ENCODE assay signal across 16 cellular contexts in the genomic region with DNA sequence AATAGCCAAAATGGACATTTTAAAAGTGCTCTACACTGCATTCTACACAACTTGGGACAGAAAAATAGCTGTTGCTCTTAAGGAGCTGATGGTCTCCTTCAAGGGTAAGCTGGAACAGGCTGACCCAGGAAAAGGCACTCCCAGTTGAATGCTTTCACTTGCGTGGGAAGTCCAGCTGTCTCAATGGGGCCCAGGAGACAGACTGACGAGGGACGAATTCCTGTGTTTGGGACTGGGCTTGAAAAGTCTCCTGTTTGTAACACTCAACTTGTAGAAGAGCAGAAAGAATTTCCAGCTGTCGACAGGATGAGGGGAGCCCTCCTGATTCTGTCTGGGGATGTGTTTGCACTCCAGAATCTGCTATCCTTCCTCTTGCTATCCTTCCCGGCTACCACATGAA.
A peak's percentile ranks its signal among the peaks of the same experiment; 100 is the strongest.
DNase-seq lines count a peak whose midpoint lies in the region; ATAC-seq and TF ChIP-seq lines count a peak whose summit lies in the region.
"Had no signal": no experiment of that assay in that cellular context is flagged by ENCODE, and none has a peak within 500 bp of the region (broad histone marks: within the 10 kb centered on the region; RNA-seq: fewer than 3 reads in every experiment).

No MANE protein-coding gene starts in this region.

- no CpG with 5 or more reads among the region's 5 CpGs for WGBS in H9 (ENCODE audit: extremely low coverage, insufficient read length, low lambda C conversion rate)
- 81 to 91% (median 86%) methylated on average over 5 of the region's 5 CpGs for WGBS in spleen, 5 donors
- 84% methylated on average over 5 of the region's 5 CpGs for WGBS in right lobe of liver (ENCODE audit: insufficient coverage, low coverage, low lambda C conversion rate, missing lambda C conversion rate)

- H3K23ac ChIP-seq in H9 (ENCODE audit: insufficient read length, low read depth, low read length) = no peak overlapping the region

- no peak overlapping the region for H3K14ac ChIP-seq in H9 (ENCODE audit: insufficient read depth, low read length)

- H3K36me3 Mint-ChIP-seq in H9 (ENCODE audit: insufficient read depth in 1 of 3, low read depth in 3 of 3) = peaks cover 12 to 21% (median 16%) of the 10 kb centered on the region in 3 experiments
- H3K36me3 Mint-ChIP-seq in CD4-positive, alpha-beta memory T cell = peaks cover 17 to 21% of the 10 kb centered on the region in 2 donors

- H3K4me3 ChIP-seq in fibroblast of the aortic adventitia (ENCODE audit: low read depth, low read length) = no peak overlapping the region
- H3K4me3 ChIP-seq in muscle layer of colon (ENCODE audit: low read depth in 1 of 2, low read length in 2 of 2) = no peak overlapping the region
- H3K4me3 ChIP-seq in spleen = no peak overlapping the region
- H3K4me3 ChIP-seq in right lobe of liver = no peak overlapping the region
- H3K4me3 ChIP-seq in CD4-positive, alpha-beta memory T cell (ENCODE audit: low read length in 2 of 2) = no peak overlapping the region
- H3K4me3 ChIP-seq: thoracic aorta had no signal

- POLR2A ChIA-PET in CD4-positive, alpha-beta memory T cell (lab: Charles Lee; ENCODE audit: partially characterized antibody) = interaction anchor here (1.0 kb wide), 2 partner anchors 71 to 336 kb away, joined by 3 to 4 read pairs; no protein-coding TSS in a partner anchor

- H2AFZ ChIP-seq in H9 (ENCODE audit: low read length) = no peak overlapping the region

- H3K4me1 Mint-ChIP-seq in H9 = peaks cover 11 to 12% of the 10 kb centered on the region in 2 experiments
- H3K4me1 Mint-ChIP-seq in CD4-positive, alpha-beta memory T cell = peaks cover 0 to 2% (median 0%) of the 10 kb centered on the region in 4 donors

- no peak overlapping the region for H2BK12ac ChIP-seq in H9 (ENCODE audit: insufficient read length, low read depth, low read length)

- CTCF ChIA-PET in CD4-positive, alpha-beta memory T cell (lab: Charles Lee; ENCODE audit: partially characterized antibody) = no interaction called here

- H3K79me2 ChIP-seq in H9 (ENCODE audit: insufficient read depth, low read length) = no peaks in the 10 kb centered on the region

- H4K91ac ChIP-seq in H9 (ENCODE audit: insufficient read length, low read depth, low read length) = no peak overlapping the region

- no peak overlapping the region for H3K56ac ChIP-seq in H9 (ENCODE audit: insufficient read length, low read depth, low read length)

- DNase-seq in H9 (no peak), fibroblast of the aortic adventitia (ENCODE audit: low read depth) (peak; percentile 35), spleen (no peak), right lobe of liver (no peak), islet precursor cell (no peak), putamen (ENCODE audit: low spot score) (no peak)
- DNase-seq in CD4-positive, alpha-beta memory T cell = no peak
- DNase-seq: activated CD4-positive, CD25-positive, alpha-beta regulatory T cell; activated CD8-positive, alpha-beta memory T cell treated with anti-CD3 and anti-CD28 coated beads, Interleukin-2, amount 50 U/mL, for 48 hours; activated naive CD4-positive, alpha-beta T cell treated with anti-CD3 and anti-CD28 coated beads, Interleukin-2, amount 50 U/mL, for 16 hours; NCI-H1105; NCI-H446; OCI-M1 had no signal

- H3K4me2 ChIP-seq in H9 (ENCODE audit: insufficient read depth, insufficient read length, low read length) = no peak overlapping the region

- no peak overlapping the region for H3K4me3 Mint-ChIP-seq in H9
- H3K4me3 Mint-ChIP-seq in CD4-positive, alpha-beta memory T cell = no peak overlapping the region

- intact Hi-C loops in spleen (cut with DNase I; ENCODE audit: low total_unique reads) (no loop called here), right lobe of liver (cut with DNase I) (no loop called here)
- intact Hi-C loops in CD4-positive, alpha-beta memory T cell (cut with micrococcal nuclease) = no loop called here

- no peak overlapping the region for H3K27ac Mint-ChIP-seq in H9
- H3K27ac Mint-ChIP-seq in CD4-positive, alpha-beta memory T cell = no peak overlapping the region

- H2BK20ac ChIP-seq in H9 (ENCODE audit: low read depth, low read length, poor library complexity, severe bottlenecking) = no peak overlapping the region

- no peak overlapping the region for H3K4ac ChIP-seq in H9 (ENCODE audit: low read depth, low read length)

- no peaks in the 10 kb centered on the region for H3K9me3 ChIP-seq in H9 (ENCODE audit: control insufficient read depth, low read depth, low read length)
- H3K9me3 ChIP-seq in muscle layer of colon (ENCODE audit: low read length) = peaks cover 7% of the 10 kb centered on the region
- peaks cover 7 to 45% (median 41%) of the 10 kb centered on the region in 8 donors for H3K9me3 ChIP-seq in spleen
- H3K9me3 ChIP-seq in right lobe of liver = peaks cover 0 to 27% (median 13%) of the 10 kb centered on the region in 4 donors
- H3K9me3 ChIP-seq in CD4-positive, alpha-beta memory T cell (ENCODE audit: control insufficient read depth in 1 of 2, low read length in 2 of 2) = peaks cover 0 to 11% of the 10 kb centered on the region in 2 donors

- no peak overlapping the region for H4K5ac ChIP-seq in H9 (ENCODE audit: insufficient read length, low read depth, low read length)

- no peak overlapping the region for H3K18ac ChIP-seq in H9 (ENCODE audit: insufficient read length, low read depth, low read length)

- H2BK5ac ChIP-seq in H9 (ENCODE audit: insufficient read length, low read length) = no peak overlapping the region

- TF ChIP-seq CTCF in H9 (conservative IDR thresholded peaks at IDR 0.05) = no peak
- no peak for TF ChIP-seq CTCF in fibroblast of the aortic adventitia (IDR thresholded peaks at IDR 0.05; ENCODE audit: insufficient read depth, low read length)
- no peak for TF ChIP-seq CTCF in spleen (IDR thresholded peaks at IDR 0.05 in 8 of 11, conservative IDR thresholded peaks at IDR 0.05 in 3 of 11)
- TF ChIP-seq CTCF in right lobe of liver (IDR thresholded peaks at IDR 0.05) = no peak

- no peak overlapping the region for H3T11ph ChIP-seq in H9 (ENCODE audit: low read length)

- no peak overlapping the region for H2BK120ac ChIP-seq in H9 (ENCODE audit: low read depth, low read length, poor library complexity, severe bottlenecking)

- H4K8ac ChIP-seq in H9 (replicated peaks; ENCODE audit: insufficient read length, low read depth, low read length) = no peak overlapping the region

- no peak overlapping the region for H2BK15ac ChIP-seq in H9 (ENCODE audit: low read depth, low read length)

- ATAC-seq in right lobe of liver = no peak
- ATAC-seq: HepG2 had no signal

- H2AK5ac ChIP-seq in H9 (ENCODE audit: insufficient read length, low read length) = no peak overlapping the region

- no peaks in the 10 kb centered on the region for H3K4me1 ChIP-seq in H9 (ENCODE audit: insufficient read depth, low read length)
- H3K4me1 ChIP-seq in muscle layer of colon (ENCODE audit: insufficient read depth, low read length) = peaks cover 32% of the 10 kb centered on the region
- H3K4me1 ChIP-seq in spleen = peaks cover 0 to 39% (median 25%) of the 10 kb centered on the region in 6 donors
- H3K4me1 ChIP-seq in right lobe of liver = peaks cover 0 to 16% (median 3%) of the 10 kb centered on the region in 4 donors
- H3K4me1 ChIP-seq in CD4-positive, alpha-beta memory T cell (ENCODE audit: insufficient read depth, low read length) = no peaks in the 10 kb centered on the region

- peak overlapping the region; percentile 18 for H3K9ac ChIP-seq in H9 (ENCODE audit: extremely low read depth, insufficient read length, low read length)
- H3K9ac ChIP-seq in muscle layer of colon (ENCODE audit: low read length) = no peak overlapping the region

- no peaks in the 10 kb centered on the region for H3K79me1 ChIP-seq in H9 (ENCODE audit: insufficient read depth, low read depth, low read length, poor library complexity, severe bottlenecking)

- no peaks in the 10 kb centered on the region for H3K27me3 ChIP-seq in H9 (ENCODE audit: insufficient read depth, low read length)
- H3K27me3 ChIP-seq in muscle layer of colon (ENCODE audit: control insufficient read depth in 1 of 2, insufficient read depth in 2 of 2, low read length in 2 of 2) = no peaks in the 10 kb centered on the region
- no peaks in the 10 kb centered on the region for H3K27me3 ChIP-seq in spleen (replicated peaks in 1 of 7)
- no peaks in the 10 kb centered on the region for H3K27me3 ChIP-seq in right lobe of liver
- H3K27me3 ChIP-seq in CD4-positive, alpha-beta memory T cell (ENCODE audit: insufficient read depth, low read length) = no peaks in the 10 kb centered on the region

- H3K23me2 ChIP-seq in H9 (ENCODE audit: insufficient read length, low read depth, low read length, poor library complexity, severe bottlenecking) = no peaks in the 10 kb centered on the region

- no peaks in the 10 kb centered on the region for H4K20me1 ChIP-seq in H9 (ENCODE audit: control insufficient read depth, insufficient read depth, insufficient read length)

- H3K36me3 ChIP-seq in muscle layer of colon (ENCODE audit: insufficient read depth, low read length) (no peaks in the 10 kb centered on the region), spleen (no peaks in the 10 kb centered on the region), right lobe of liver (no peaks in the 10 kb centered on the region)
- H3K36me3 ChIP-seq in CD4-positive, alpha-beta memory T cell (ENCODE audit: insufficient read depth, low read length) = no peaks in the 10 kb centered on the region
- H3K36me3 ChIP-seq: thoracic aorta had no signal

- peaks cover 21 to 25% of the 10 kb centered on the region in 2 experiments for H3K9me3 Mint-ChIP-seq in H9
- peaks cover 2 to 36% (median 30%) of the 10 kb centered on the region in 8 donors for H3K9me3 Mint-ChIP-seq in CD4-positive, alpha-beta memory T cell

- H3K27ac ChIP-seq in H9 (ENCODE audit: insufficient read length, low read depth, low read length) (no peak overlapping the region), muscle layer of colon (ENCODE audit: low read depth, low read length) (peak overlapping the region; percentile 12), spleen (peak overlapping the region in 5 of 8 donors; percentile 29 to 61 (median 52)), right lobe of liver (peak overlapping the region in 1 of 3 donors; percentile 10)
- no peak overlapping the region for H3K27ac ChIP-seq in CD4-positive, alpha-beta memory T cell (ENCODE audit: low read depth, low read length)
- H3K27ac ChIP-seq: thoracic aorta had no signal

- no peaks in the 10 kb centered on the region; the same call in 1 of the 2 replicates for H3K27me3 Mint-ChIP-seq in H9 (ENCODE audit: low read depth)
- no peaks in the 10 kb centered on the region for H3K27me3 Mint-ChIP-seq in CD4-positive, alpha-beta memory T cell

- TF ChIP-seq POLR2A in spleen (IDR thresholded peaks at IDR 0.05) = no peak
- TF ChIP-seq POLR2A in right lobe of liver (IDR thresholded peaks at IDR 0.05) = no peak

Comparison
In these comparisons a context has a peak if more than half of its experiments do, and no peak if none do; other contexts are left out.
1. H3K27ac ChIP-seq: peak in muscle layer of colon (single experiment) and spleen (5 of 8); none in H9 (single experiment) and CD4-positive, alpha-beta memory T cell (single experiment).